1 cellular context compared by ENCODE assay signal in genomic region chr6:31837612-31838553, GRCh38.
TF ChIP-seq lines count a peak whose summit lies in the region.

No MANE protein-coding gene starts in this region.

TF ChIP-seq in IMR-90, 13 proteins besides CTCF, POLR2A, EP300 and RAD21:
- TF ChIP-seq ELK1 (IDR thresholded peaks at IDR 0.05; ENCODE audit: borderline replicate concordance, low read depth, low read length) (no peak), MAZ (IDR thresholded peaks at IDR 0.05; ENCODE audit: borderline replicate concordance, low read depth, low read length) (no peak), CHD1 (IDR thresholded peaks at IDR 0.05; ENCODE audit: low read depth, low read length) (no peak)
